ENCODE assay signal across 15 cellular contexts in genomic region chr1:39500862-39501389, GRCh38. TPM values are rescaled to one million over a fixed set of nuclear protein-coding genes. Genes with fewer than 3 reads are reported as not detected.
"Had no signal": no experiment of that assay in that cellular context is flagged by ENCODE, and none has a peak within 500 bp of the region (broad histone marks: within the 10 kb centered on the region; RNA-seq: fewer than 3 reads in every experiment).

No MANE protein-coding gene starts in this region.

- H3K4me1 ChIP-seq: colonic mucosa, psoas muscle, right lobe of liver had no signal

- H3K4me3 ChIP-seq: adrenal gland, colonic mucosa, psoas muscle, right lobe of liver, smooth muscle cell had no signal

- DNase-seq: activated B cell treated with CpG ODN at 0.5 μM for 24 hours; activated CD4-positive, alpha-beta T cell treated with anti-CD3 and anti-CD28 coated beads for 48 hours; activated CD8-positive, alpha-beta T cell treated with anti-CD3 and anti-CD28 coated beads for 36 hours; activated effector memory CD4-positive, alpha-beta T cell treated with anti-CD3 and anti-CD28 coated beads, Interleukin-2, amount 50 U/mL, for 16 hours; activated T-cell treated with anti-CD3 and anti-CD28 coated beads, Interleukin-2, amount 50 U/mL, for 48 hours; caudate nucleus; colonic mucosa; foreskin melanocyte; kidney glomerular epithelial cell; left ventricle myocardium superior; psoas muscle; right lobe of liver had no signal

- H3K27me3 ChIP-seq: adrenal gland, colonic mucosa, right lobe of liver had no signal

- H3K36me3 ChIP-seq: adrenal gland, colonic mucosa, right lobe of liver had no signal

- H3K4me2 ChIP-seq: smooth muscle cell had no signal

- H3K9me3 ChIP-seq: adrenal gland, colonic mucosa, psoas muscle, right lobe of liver had no signal

- ATAC-seq: activated CD8-positive, alpha-beta T cell treated with anti-CD3 and anti-CD28 coated beads for 36 hours; left ventricle myocardium superior; right lobe of liver had no signal

- H3K27ac ChIP-seq: adrenal gland, colonic mucosa, psoas muscle, right lobe of liver had no signal

RNA-seq across cellular contexts. Expression of gene BMP8A, which starts 9.5 kb away (rescaled TPM):
- total RNA-seq: left ventricle myocardium superior; psoas muscle; T-helper 2 cell treated with Interferon-gamma antibody and Interleukin-4, amounts not matched to agents 100 ng/mL and 5 ng/mL, for 36 hours had no signal
